ENCODE assay signal across 8 cellular contexts in genomic region chr2:156434461-156435291, GRCh38. TPM values are rescaled to one million over a fixed set of nuclear protein-coding genes. Genes with fewer than 3 reads are reported as not detected.
DNase-seq lines count a peak whose midpoint lies in the region; ATAC-seq lines count a peak whose summit lies in the region.
"Had no signal": no experiment of that assay in that cellular context is flagged by ENCODE, and none has a peak within 500 bp of the region (broad histone marks: within the 10 kb centered on the region; RNA-seq: fewer than 3 reads in every experiment).

No MANE protein-coding gene starts in this region.

- H3K27me3 ChIP-seq in HUES6 (ENCODE audit: control insufficient read depth, insufficient read depth, low read length), result no peaks in the 10 kb centered on the region

- H3K9ac ChIP-seq in HUES6 (ENCODE audit: low read length), result peak overlapping the region; percentile 95

- peak overlapping the region; percentile 100 for H3K4me3 Mint-ChIP-seq in activated T-helper 17 cell treated with anti-CD3 and anti-CD28 coated beads, Interleukin-2, amount 50 U/mL, for 72 hours

- H3K9me3 Mint-ChIP-seq in activated T-helper 17 cell treated with anti-CD3 and anti-CD28 coated beads, Interleukin-2, amount 50 U/mL, for 72 hours, result no peaks in the 10 kb centered on the region

- H3K27me3 Mint-ChIP-seq in activated T-helper 17 cell treated with anti-CD3 and anti-CD28 coated beads, Interleukin-2, amount 50 U/mL, for 72 hours, result no peaks in the 10 kb centered on the region

- H3K9me3 ChIP-seq in HUES6 (ENCODE audit: control insufficient read depth, insufficient read depth, low read depth, low read length), result no peaks in the 10 kb centered on the region

- H3K27ac Mint-ChIP-seq in activated T-helper 17 cell treated with anti-CD3 and anti-CD28 coated beads, Interleukin-2, amount 50 U/mL, for 72 hours, result no peak overlapping the region

- H3K4me1 Mint-ChIP-seq in activated T-helper 17 cell treated with anti-CD3 and anti-CD28 coated beads, Interleukin-2, amount 50 U/mL, for 72 hours, result peaks cover 28% of the 10 kb centered on the region

- H3K36me3 Mint-ChIP-seq in activated T-helper 17 cell treated with anti-CD3 and anti-CD28 coated beads, Interleukin-2, amount 50 U/mL, for 72 hours (ENCODE audit: low read depth), result no peaks in the 10 kb centered on the region

- DNase-seq in stimulated activated naive CD8-positive, alpha-beta T cell treated with anti-CD3 and anti-CD28 coated beads, Interleukin-15, Interleukin-2, amounts not matched to agents 100 U/mL and 50 U/mL, for 24 hours, result peak; percentile 14
- no peak for DNase-seq in NCI-H345 (lab: John Stamatoyannopoulos, UW)
- DNase-seq in NOMO-1 treated with DMSO at 0.1 percent for 48 hours (lab: John Stamatoyannopoulos, UW; ENCODE audit: unreplicated experiment), result no peak
- DNase-seq: effector memory CD4-positive, alpha-beta T cell had no signal

- H3K4me3 ChIP-seq in HUES6 (ENCODE audit: low read depth, low read length) (peak overlapping the region; percentile 68), iPS-11a (ENCODE audit: low read depth, low read length) (peak overlapping the region; percentile 72)

- 0 out of 2 replicates have a peak overlapping the region, but pooled peaks have one; percentile 92 for H3K27ac ChIP-seq in HUES6 (ENCODE audit: low read depth, low read length)

- H3K4me1 ChIP-seq in HUES6 (ENCODE audit: control insufficient read depth, insufficient read depth, low read length), result peaks cover 31% of the 10 kb centered on the region

- no peak for ATAC-seq in activated T-helper 17 cell treated with anti-CD3 and anti-CD28 coated beads, Interleukin-2, amount 50 U/mL, for 72 hours (replicated peaks)
- ATAC-seq in stimulated activated naive CD8-positive, alpha-beta T cell treated with anti-CD3 and anti-CD28 coated beads, Interleukin-15, Interleukin-2, amounts not matched to agents 100 U/mL and 50 U/mL, for 24 hours, result no peak
- no peak for ATAC-seq in HG02642 (IDR thresholded peaks at IDR 0.05; ENCODE audit: poor library complexity, unreplicated experiment)

- H3K36me3 ChIP-seq in HUES6 (ENCODE audit: control insufficient read depth, insufficient read depth, low read length), result no peaks in the 10 kb centered on the region

RNA-seq across cellular contexts. Expression of gene GPD2, which starts 1.5 kb away (rescaled TPM):
- total RNA-seq in activated T-helper 17 cell treated with anti-CD3 and anti-CD28 coated beads, Interleukin-2, amount 50 U/mL, for 72 hours, result 10 to 100 TPM; 14.9 to 31.6 TPM
